In genomic region chr3:60125686-60126085, GRCh38 we compare ENCODE assay signal across 32 cellular contexts.
"Had no signal": no experiment of that assay in that cellular context is flagged by ENCODE, and none has a peak within 500 bp of the region (broad histone marks: within the 10 kb centered on the region; RNA-seq: fewer than 3 reads in every experiment).

No MANE protein-coding gene starts in this region.

- H3K27me3 Mint-ChIP-seq: effector memory CD8-positive, alpha-beta T cell; memory B cell; naive B cell; natural killer cell treated with Interleukin-12 subunit alpha and Interleukin-12 subunit beta and Interleukin-15 and Interleukin-18, amount 100 ng/mL, for 72 hours; progenitor cell of endocrine pancreas; stimulated activated naive CD8-positive, alpha-beta T cell treated with anti-CD3 and anti-CD28 coated beads, Interleukin-15, amount 100 ng/mL, for 72 hours had no signal

- H3K27ac Mint-ChIP-seq: memory B cell; natural killer cell treated with Interleukin-12 subunit alpha and Interleukin-12 subunit beta and Interleukin-15 and Interleukin-18, amount 100 ng/mL, for 72 hours; progenitor cell of endocrine pancreas; type B pancreatic cell had no signal

- H3K36me3 ChIP-seq: esophagus squamous epithelium, gastrocnemius medialis, heart left ventricle, lower lobe of right lung, neutrophil, pancreas, right atrium auricular region, tibial artery had no signal

- H3K4me1 Mint-ChIP-seq: memory B cell; naive B cell; stimulated activated naive CD8-positive, alpha-beta T cell treated with anti-CD3 and anti-CD28 coated beads, Interleukin-15, amount 100 ng/mL, for 72 hours had no signal

- DNase-seq: cortex of kidney; effector memory CD8-positive, alpha-beta T cell; erythroblast; esophagus squamous epithelium; gastrocnemius medialis; heart left ventricle; islet precursor cell; kidney glomerular epithelial cell; left colon; left ventricle myocardium superior; lower lobe of right lung; mucosa of descending colon; naive B cell; pancreas; stimulated activated CD4-positive, alpha-beta T cell treated with anti-CD3 and anti-CD28 coated beads, Interleukin-12 subunit alpha, Interleukin-12 subunit beta, amount 100 ng/mL, for 4 hours; stimulated activated CD4-positive, alpha-beta T cell treated with anti-CD3 and anti-CD28 coated beads, Interleukin-1b, Interleukin-23, amount 100 ng/mL, for 48 hours; stimulated activated CD4-positive, alpha-beta T cell treated with anti-CD3 and anti-CD28 coated beads, Interleukin-4, amount 100 ng/mL, for 1 hour; stimulated activated CD8-positive, alpha-beta memory T cell treated with anti-CD3 and anti-CD28 coated beads, Interleukin-4, amount 100 ng/mL, for 48 hours; stimulated activated naive CD4-positive, alpha-beta T cell; stimulated activated naive CD8-positive, alpha-beta T cell treated with anti-CD3 and anti-CD28 coated beads, Interleukin-15, amount 100 ng/mL, for 72 hours; testis; tibial artery had no signal

- H3K9me3 ChIP-seq: esophagus squamous epithelium, gastrocnemius medialis, heart left ventricle, lower lobe of right lung, mucosa of descending colon, neutrophil, pancreas, right atrium auricular region, testis, tibial artery had no signal

- H3K4me3 Mint-ChIP-seq: effector memory CD8-positive, alpha-beta T cell; memory B cell; naive B cell; natural killer cell treated with Interleukin-12 subunit alpha and Interleukin-12 subunit beta and Interleukin-15 and Interleukin-18, amount 100 ng/mL, for 72 hours; neural crest cell; stimulated activated naive CD8-positive, alpha-beta T cell treated with anti-CD3 and anti-CD28 coated beads, Interleukin-15, amount 100 ng/mL, for 72 hours; type B pancreatic cell had no signal

- H3K27me3 ChIP-seq: esophagus squamous epithelium, gastrocnemius medialis, heart left ventricle, hepatocyte, neutrophil, pancreas, right atrium auricular region, testis, tibial artery had no signal

- H3K4me1 ChIP-seq: esophagus squamous epithelium, gastrocnemius medialis, heart left ventricle, lower lobe of right lung, pancreas, right atrium auricular region, testis, tibial artery had no signal

- H3K27ac ChIP-seq: esophagus squamous epithelium, gastrocnemius medialis, heart left ventricle, hepatocyte, lower lobe of right lung, neutrophil, pancreas, right atrium auricular region, testis, tibial artery had no signal

- H3K4me3 ChIP-seq: esophagus squamous epithelium, gastrocnemius medialis, heart left ventricle, hepatocyte, lower lobe of right lung, mucosa of descending colon, pancreas, right atrium auricular region, smooth muscle cell, testis, tibial artery had no signal

- H3K9me3 Mint-ChIP-seq: effector memory CD8-positive, alpha-beta T cell; memory B cell; natural killer cell treated with Interleukin-12 subunit alpha and Interleukin-12 subunit beta and Interleukin-15 and Interleukin-18, amount 100 ng/mL, for 72 hours had no signal

- H3K36me3 Mint-ChIP-seq: memory B cell; naive B cell; natural killer cell treated with Interleukin-12 subunit alpha and Interleukin-12 subunit beta and Interleukin-15 and Interleukin-18, amount 100 ng/mL, for 72 hours; type B pancreatic cell had no signal

- ATAC-seq: effector memory CD8-positive, alpha-beta T cell; gastrocnemius medialis; heart left ventricle; left colon; left ventricle myocardium superior; lower lobe of right lung; mucosa of descending colon; natural killer cell treated with Interleukin-12 subunit alpha and Interleukin-12 subunit beta and Interleukin-15 and Interleukin-18, amount 100 ng/mL, for 72 hours; pancreas; sciatic nerve; stimulated activated naive CD8-positive, alpha-beta T cell treated with anti-CD3 and anti-CD28 coated beads, Interleukin-15, amount 100 ng/mL, for 72 hours had no signal
